16 cellular contexts compared by ENCODE assay signal in the genomic region with DNA sequence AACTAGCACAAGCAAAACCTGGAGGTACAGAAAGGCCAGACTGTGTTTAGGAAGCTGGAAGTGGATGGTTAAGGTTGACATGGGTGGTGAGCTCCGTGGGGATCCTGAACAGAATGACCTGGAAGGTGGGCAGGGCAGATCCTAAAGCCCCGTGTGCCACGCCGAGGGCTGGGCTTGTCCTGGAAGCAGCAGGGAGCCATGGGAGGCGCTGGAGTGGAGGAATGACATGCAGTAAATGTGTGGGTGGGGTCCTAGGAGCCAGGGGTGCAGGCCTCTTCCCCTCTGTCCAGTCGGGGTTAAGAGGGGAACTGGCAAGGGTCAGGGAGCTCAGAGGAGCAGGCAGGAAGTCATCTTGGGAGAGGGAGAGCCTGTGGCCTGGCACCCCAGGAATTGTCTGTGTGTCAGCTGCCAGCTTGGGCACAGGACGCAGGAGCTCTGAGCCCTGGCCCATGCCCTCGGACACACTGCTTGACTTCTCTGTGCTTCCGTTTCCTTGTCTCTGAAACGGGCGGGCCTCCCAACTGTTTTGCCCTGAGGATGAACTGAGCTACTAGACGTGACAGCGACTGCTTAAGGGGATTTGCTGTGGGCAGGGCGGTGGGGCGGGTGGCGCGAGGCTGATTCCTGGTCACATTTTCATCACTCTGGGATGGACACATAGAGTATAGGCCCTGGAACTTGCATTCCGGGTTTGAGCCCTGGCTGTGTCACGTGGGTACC.
DNase-seq lines count a peak whose midpoint lies in the region; ATAC-seq and TF ChIP-seq lines count a peak whose summit lies in the region.
"Had no signal": no experiment of that assay in that cellular context is flagged by ENCODE, and none has a peak within 500 bp of the region (broad histone marks: within the 10 kb centered on the region; RNA-seq: fewer than 3 reads in every experiment).

No MANE protein-coding gene starts in this region.

- no peak for TF ChIP-seq POLR2A in heart left ventricle (IDR thresholded peaks at IDR 0.05)

- no peaks in the 10 kb centered on the region for H3K79me2 ChIP-seq in neural progenitor cell (ENCODE audit: low read depth)

- H3K4me3 Mint-ChIP-seq in neural progenitor cell, result no peak overlapping the region
- H3K4me3 Mint-ChIP-seq in type B pancreatic cell, result no peak overlapping the region
- H3K4me3 Mint-ChIP-seq: CD4-positive, CD25-positive, alpha-beta regulatory T cell had no signal

- no peaks in the 10 kb centered on the region for H4K20me1 ChIP-seq in neural progenitor cell (ENCODE audit: low read depth)
- H4K20me1 ChIP-seq: BLaER1 treated with 17β-estradiol and CSF1 and Interleukin-3, amounts not matched to agents 10 nM and 100 nM had no signal

- H3K4me1 ChIP-seq in heart left ventricle (peaks cover 0 to 3% (median 0%) of the 10 kb centered on the region in 12 donors), neural progenitor cell (no peaks in the 10 kb centered on the region)
- H3K4me1 ChIP-seq: HAP-1 had no signal

- H3K27ac ChIP-seq in heart left ventricle, result no peak overlapping the region
- H3K27ac ChIP-seq in dorsolateral prefrontal cortex, result peak overlapping the region in 51 of 59 donors; percentile 10 to 89 (median 70)
- H3K27ac ChIP-seq in neural progenitor cell, result no peak overlapping the region
- H3K27ac ChIP-seq: BLaER1 treated with 17β-estradiol and CSF1 and Interleukin-3, amounts not matched to agents 10 nM and 100 nM; HL-60 had no signal

- no peaks in the 10 kb centered on the region for H3F3A ChIP-seq in neural progenitor cell (ENCODE audit: low read depth)

- H3K27me3 ChIP-seq in heart left ventricle, result peaks cover 0 to 30% (median 3%) of the 10 kb centered on the region in 9 donors
- peaks cover 0 to 6% (median 0%) of the 10 kb centered on the region in 45 donors for H3K27me3 ChIP-seq in dorsolateral prefrontal cortex
- H3K27me3 ChIP-seq in neural progenitor cell, result no peaks in the 10 kb centered on the region
- H3K27me3 ChIP-seq: BLaER1 treated with 17β-estradiol and CSF1 and Interleukin-3, amounts not matched to agents 10 nM and 100 nM had no signal

- H3K36me3 Mint-ChIP-seq in neural progenitor cell (no peaks in the 10 kb centered on the region), type B pancreatic cell (no peaks in the 10 kb centered on the region)
- H3K36me3 Mint-ChIP-seq: CD4-positive, CD25-positive, alpha-beta regulatory T cell had no signal

- no peak overlapping the region for H3K4me2 ChIP-seq in neural progenitor cell
- H3K4me2 ChIP-seq: BLaER1 treated with 17β-estradiol and CSF1 and Interleukin-3, amounts not matched to agents 10 nM and 100 nM had no signal

- H3K4me3 ChIP-seq in heart left ventricle (no peak overlapping the region), dorsolateral prefrontal cortex (no peak overlapping the region), neural progenitor cell (no peak overlapping the region)
- H3K4me3 ChIP-seq: BLaER1 treated with 17β-estradiol and CSF1 and Interleukin-3, amounts not matched to agents 10 nM and 100 nM; GM12878; HAP-1 had no signal

- WGBS in heart left ventricle, 4 donors, result 65 to 71% (median 67%) methylated on average over 16 to 19 of the region's 19 CpGs

- ATAC-seq in left ventricle myocardium superior (no peak), heart left ventricle (no peak), GM19463 (IDR thresholded peaks at IDR 0.05; ENCODE audit: unreplicated experiment) (no peak)
- ATAC-seq: GM12878 had no signal

- H3K36me3 ChIP-seq in heart left ventricle (no peaks in the 10 kb centered on the region), neural progenitor cell (no peaks in the 10 kb centered on the region)
- H3K36me3 ChIP-seq: BLaER1 treated with 17β-estradiol and CSF1 and Interleukin-3, amounts not matched to agents 10 nM and 100 nM; HAP-1 had no signal

- intact Hi-C loops in left ventricle myocardium superior (cut with micrococcal nuclease) (no loop called here), heart left ventricle (cut with DNase I) (no loop called here), dorsolateral prefrontal cortex (cut with DNase I) (no loop called here)

- H3K27ac Mint-ChIP-seq in neural progenitor cell, result peak overlapping the region; percentile 55
- H3K27ac Mint-ChIP-seq in type B pancreatic cell, result peak overlapping the region; percentile 39
- H3K27ac Mint-ChIP-seq: CD4-positive, CD25-positive, alpha-beta regulatory T cell had no signal

- no peak overlapping the region for H2AFZ ChIP-seq in neural progenitor cell (replicated peaks)

- H3K9me3 ChIP-seq in heart left ventricle, result no peaks in the 10 kb centered on the region
- H3K9me3 ChIP-seq in neural progenitor cell (ENCODE audit: low read depth), result no peaks in the 10 kb centered on the region
- H3K9me3 ChIP-seq: BLaER1 treated with 17β-estradiol and CSF1 and Interleukin-3, amounts not matched to agents 10 nM and 100 nM; HAP-1 had no signal

- TF ChIP-seq CTCF in heart left ventricle (IDR thresholded peaks at IDR 0.05) (no peak), dorsolateral prefrontal cortex (IDR thresholded peaks at IDR 0.05 in 54 of 56, conservative IDR thresholded peaks at IDR 0.05 in 2 of 56; ENCODE audit: low read depth in 1 of 56, partially characterized antibody in 56 of 56) (no peak), neural progenitor cell (IDR thresholded peaks at IDR 0.05) (no peak), type B pancreatic cell (conservative IDR thresholded peaks at IDR 0.05) (no peak)

- H3K4me1 Mint-ChIP-seq in neural progenitor cell, result peaks cover 9% of the 10 kb centered on the region
- H3K4me1 Mint-ChIP-seq in type B pancreatic cell (ENCODE audit: unreplicated experiment), result no peaks in the 10 kb centered on the region
- H3K4me1 Mint-ChIP-seq: CD4-positive, CD25-positive, alpha-beta regulatory T cell had no signal

- DNase-seq in left ventricle myocardium superior (peak; percentile 10), heart left ventricle (no peak), dorsolateral prefrontal cortex (peak in 1 of 10 donors; percentile 25), neural progenitor cell (ENCODE audit: low spot score) (no peak), type B pancreatic cell (ENCODE audit: extremely low spot score, unreplicated experiment) (no peak), NCI-H187 (lab: John Stamatoyannopoulos, UW) (no peak)
- DNase-seq in stimulated activated CD8-positive, alpha-beta memory T cell treated with anti-CD3 and anti-CD28 coated beads, Interleukin-4, amount 100 ng/mL, for 48 hours, result no peak
- DNase-seq: ACHN; Calu3; CD4-positive, CD25-positive, alpha-beta regulatory T cell; DMS79 had no signal

- H3K9ac ChIP-seq in neural progenitor cell, result no peak overlapping the region
- H3K9ac ChIP-seq: BLaER1 treated with 17β-estradiol and CSF1 and Interleukin-3, amounts not matched to agents 10 nM and 100 nM had no signal

- H3K9me3 Mint-ChIP-seq in neural progenitor cell (peaks cover 2% of the 10 kb centered on the region), type B pancreatic cell (no peaks in the 10 kb centered on the region)

- H3K27me3 Mint-ChIP-seq in neural progenitor cell (ENCODE audit: insufficient read depth, low read depth), result peaks cover 11% of the 10 kb centered on the region
- peaks cover 20% of the 10 kb centered on the region for H3K27me3 Mint-ChIP-seq in type B pancreatic cell
- H3K27me3 Mint-ChIP-seq: CD4-positive, CD25-positive, alpha-beta regulatory T cell had no signal

Comparison
In these comparisons a context has a peak if more than half of its experiments do, and no peak if none do; other contexts are left out.
1. H3K27ac ChIP-seq: peak in dorsolateral prefrontal cortex (51 of 59); none in heart left ventricle (0 of 12) and neural progenitor cell (single experiment).